Comparison of ENCODE assay signal across 2 cellular contexts in genomic region chr16:71929048-71929447, GRCh38.
TF ChIP-seq lines count a peak whose summit lies in the region.

No MANE protein-coding gene starts in this region.

TF ChIP-seq in GM23338, 12 proteins besides CTCF, POLR2A, EP300 and RAD21:
- no peak for TF ChIP-seq ETS1 (IDR thresholded peaks at IDR 0.05)
- TF ChIP-seq POLR2AphosphoS5 (IDR thresholded peaks at IDR 0.05; ENCODE audit: low read depth), result no peak
- TF ChIP-seq JUNB (IDR thresholded peaks at IDR 0.05; ENCODE audit: unreplicated experiment), result no peak

TF ChIP-seq in GM12878, 131 proteins besides CTCF, POLR2A, EP300 and RAD21:
- TF ChIP-seq ETV6 (conservative IDR thresholded peaks at IDR 0.05 in 1 of 2, IDR thresholded peaks at IDR 0.05 in 1 of 2; ENCODE audit: borderline replicate concordance in 1 of 2, low read depth in 1 of 2) (no peak), EGR1 (IDR thresholded peaks at IDR 0.05; ENCODE audit: borderline replicate concordance in 1 of 2, low read depth in 2 of 2, low read length in 2 of 2) (no peak), POLR2AphosphoS5 (IDR thresholded peaks at IDR 0.05; ENCODE audit: low read length) (0 out of 2 replicates have a peak, but pooled peaks have one; percentile 25)
TF ChIP-seq in GM12878: peak in this region for 1.
